In genomic region chr13:91400094-91400462, GRCh38 we compare ENCODE assay signal across 15 cellular contexts. TPM values are rescaled to one million over a fixed set of nuclear protein-coding genes. Genes with fewer than 3 reads are reported as not detected.
DNase-seq lines count a peak whose midpoint lies in the region; ATAC-seq and TF ChIP-seq lines count a peak whose summit lies in the region.
"Had no signal": no experiment of that assay in that cellular context is flagged by ENCODE, and none has a peak within 500 bp of the region (broad histone marks: within the 10 kb centered on the region; RNA-seq: fewer than 3 reads in every experiment).

No MANE protein-coding gene starts in this region.

- no peak for ATAC-seq in activated naive CD8-positive, alpha-beta T cell treated with anti-CD3 and anti-CD28 coated beads, Interleukin-2, amount 10 ng/mL, durations not matched to agents 7 days and 5 days (ENCODE audit: low read depth)
- no peak for ATAC-seq in natural killer cell treated with Interleukin-12 subunit alpha and Interleukin-12 subunit beta and Interleukin-15 and Interleukin-18, amount 100 ng/mL, for 72 hours
- no peak for ATAC-seq in GM21367 (IDR thresholded peaks at IDR 0.05; ENCODE audit: unreplicated experiment)

- H3K9me3 ChIP-seq in CD8-positive, alpha-beta memory T cell (ENCODE audit: low read length): no peaks in the 10 kb centered on the region
- H3K9me3 ChIP-seq: thoracic aorta had no signal

- DNase-seq in CD8-positive, alpha-beta memory T cell: no peak
- peak; percentile 25 for DNase-seq in GM13977 (ENCODE audit: low spot score)
- DNase-seq in activated naive CD8-positive, alpha-beta T cell treated with anti-CD3 and anti-CD28 coated beads, Interleukin-2, amount 10 ng/mL, durations not matched to agents 7 days and 5 days: no peak
- DNase-seq in natural killer cell treated with Interleukin-12 subunit alpha and Interleukin-12 subunit beta and Interleukin-15 and Interleukin-18, amount 100 ng/mL, for 72 hours (ENCODE audit: low spot score): no peak
- DNase-seq in DMS53 treated with DMSO at 0.1 percent for 48 hours (lab: John Stamatoyannopoulos, UW; ENCODE audit: unreplicated experiment): no peak
- DNase-seq in SKM-1 (lab: John Stamatoyannopoulos, UW; ENCODE audit: unreplicated experiment): no peak
- DNase-seq in GM19238 (ENCODE audit: insufficient read length, low spot score): no peak
- DNase-seq: brain microvascular endothelial cell; effector CD8-positive, alpha-beta T cell; KG1; NCI-H187 treated with DMSO at 0.1 percent for 48 hours; SHP77 treated with DMSO at 0.1 percent for 48 hours had no signal

- peaks cover 22% of the 10 kb centered on the region for H3K4me1 ChIP-seq in CD8-positive, alpha-beta memory T cell (ENCODE audit: insufficient read depth, low read length)

- POLR2A ChIA-PET in CD8-positive, alpha-beta memory T cell (lab: Charles Lee): no interaction called here
- POLR2A ChIA-PET in activated naive CD8-positive, alpha-beta T cell treated with anti-CD3 and anti-CD28 coated beads, Interleukin-2, amount 10 ng/mL, durations not matched to agents 7 days and 5 days (lab: Charles Lee): interaction anchor here (0.8 kb wide), 1 partner anchor 53 kb away, joined by 3 read pairs; the partner anchor contains the start of gene MIR17HG

- peaks cover 10 to 19% (median 13%) of the 10 kb centered on the region in 3 donors for H3K4me1 Mint-ChIP-seq in CD8-positive, alpha-beta memory T cell
- peaks cover 6% of the 10 kb centered on the region for H3K4me1 Mint-ChIP-seq in activated naive CD8-positive, alpha-beta T cell treated with anti-CD3 and anti-CD28 coated beads, Interleukin-2, amount 10 ng/mL, durations not matched to agents 7 days and 5 days
- H3K4me1 Mint-ChIP-seq in natural killer cell treated with Interleukin-12 subunit alpha and Interleukin-12 subunit beta and Interleukin-15 and Interleukin-18, amount 100 ng/mL, for 72 hours (ENCODE audit: low read depth in 2 of 2): peaks cover 6 to 10% of the 10 kb centered on the region in 2 donors

- TF ChIP-seq CTCF in GM13977 (IDR thresholded peaks at IDR 0.05; ENCODE audit: extremely low read depth, insufficient read depth, missing control alignments): no peak

- H3K4me3 ChIP-seq in CD8-positive, alpha-beta memory T cell (ENCODE audit: low read length): no peak overlapping the region

- H3K36me3 Mint-ChIP-seq in CD8-positive, alpha-beta memory T cell: no peaks in the 10 kb centered on the region
- no peaks in the 10 kb centered on the region for H3K36me3 Mint-ChIP-seq in activated naive CD8-positive, alpha-beta T cell treated with anti-CD3 and anti-CD28 coated beads, Interleukin-2, amount 10 ng/mL, durations not matched to agents 7 days and 5 days
- H3K36me3 Mint-ChIP-seq in natural killer cell treated with Interleukin-12 subunit alpha and Interleukin-12 subunit beta and Interleukin-15 and Interleukin-18, amount 100 ng/mL, for 72 hours: no peaks in the 10 kb centered on the region
- H3K36me3 Mint-ChIP-seq: CD14-positive monocyte had no signal

- H3K27ac Mint-ChIP-seq in CD8-positive, alpha-beta memory T cell: no peak overlapping the region
- no peak overlapping the region for H3K27ac Mint-ChIP-seq in activated naive CD8-positive, alpha-beta T cell treated with anti-CD3 and anti-CD28 coated beads, Interleukin-2, amount 10 ng/mL, durations not matched to agents 7 days and 5 days
- no peak overlapping the region for H3K27ac Mint-ChIP-seq in natural killer cell treated with Interleukin-12 subunit alpha and Interleukin-12 subunit beta and Interleukin-15 and Interleukin-18, amount 100 ng/mL, for 72 hours
- H3K27ac Mint-ChIP-seq: CD14-positive monocyte had no signal

- peaks cover 0 to 44% of the 10 kb centered on the region in 2 donors for H3K27me3 Mint-ChIP-seq in CD8-positive, alpha-beta memory T cell
- peaks cover 83% of the 10 kb centered on the region for H3K27me3 Mint-ChIP-seq in activated naive CD8-positive, alpha-beta T cell treated with anti-CD3 and anti-CD28 coated beads, Interleukin-2, amount 10 ng/mL, durations not matched to agents 7 days and 5 days
- H3K27me3 Mint-ChIP-seq in natural killer cell treated with Interleukin-12 subunit alpha and Interleukin-12 subunit beta and Interleukin-15 and Interleukin-18, amount 100 ng/mL, for 72 hours: peaks cover 13 to 17% of the 10 kb centered on the region in 2 donors

- no peak overlapping the region for H3K27ac ChIP-seq in CD8-positive, alpha-beta memory T cell (ENCODE audit: low read depth, low read length)
- H3K27ac ChIP-seq: brain microvascular endothelial cell, thoracic aorta had no signal

- peak overlapping the region; percentile 63 to 93 (median 74) for H3K4me3 Mint-ChIP-seq in CD8-positive, alpha-beta memory T cell
- H3K4me3 Mint-ChIP-seq in activated naive CD8-positive, alpha-beta T cell treated with anti-CD3 and anti-CD28 coated beads, Interleukin-2, amount 10 ng/mL, durations not matched to agents 7 days and 5 days: peak overlapping the region; percentile 51
- peak overlapping the region; percentile 40 for H3K4me3 Mint-ChIP-seq in natural killer cell treated with Interleukin-12 subunit alpha and Interleukin-12 subunit beta and Interleukin-15 and Interleukin-18, amount 100 ng/mL, for 72 hours

- CTCF ChIA-PET in CD8-positive, alpha-beta memory T cell (lab: Charles Lee): no interaction called here

- no peaks in the 10 kb centered on the region for H3K9me3 Mint-ChIP-seq in CD8-positive, alpha-beta memory T cell
- no peaks in the 10 kb centered on the region for H3K9me3 Mint-ChIP-seq in activated naive CD8-positive, alpha-beta T cell treated with anti-CD3 and anti-CD28 coated beads, Interleukin-2, amount 10 ng/mL, durations not matched to agents 7 days and 5 days
- H3K9me3 Mint-ChIP-seq in natural killer cell treated with Interleukin-12 subunit alpha and Interleukin-12 subunit beta and Interleukin-15 and Interleukin-18, amount 100 ng/mL, for 72 hours: no peaks in the 10 kb centered on the region

- in situ Hi-C loops in GM13977 (cut with MboI; ENCODE audit: low pct_unique_long_range_greater_than_20kb, low sequenced_read_pairs, unreplicated experiment): loop anchor here (25.0 kb wide), 1 partner anchor 263 kb away; no protein-coding TSS in a partner anchor

- H3K36me3 ChIP-seq in CD8-positive, alpha-beta memory T cell (ENCODE audit: insufficient read depth, low read length): no peaks in the 10 kb centered on the region
- H3K36me3 ChIP-seq: brain microvascular endothelial cell, thoracic aorta had no signal

- H3K27me3 ChIP-seq in CD8-positive, alpha-beta memory T cell (ENCODE audit: insufficient read depth, low read length, poor library complexity, severe bottlenecking): peaks cover 18% of the 10 kb centered on the region

RNA-seq across cellular contexts. Expression of gene GPC5, which starts 1.7 kb away (rescaled TPM):
- under 1 TPM; 0.13 to 0.39 TPM for total RNA-seq in CD8-positive, alpha-beta memory T cell
- 0.08 TPM for polyA plus RNA-seq in CD8-positive, alpha-beta memory T cell
- under 1 TPM in 1 of 2 experiments, not detected in 1; 0.14 TPM for total RNA-seq in activated naive CD8-positive, alpha-beta T cell treated with anti-CD3 and anti-CD28 coated beads, Interleukin-2, amount 10 ng/mL, durations not matched to agents 7 days and 5 days
- total RNA-seq in natural killer cell treated with Interleukin-12 subunit alpha and Interleukin-12 subunit beta and Interleukin-15 and Interleukin-18, amount 100 ng/mL, for 72 hours: 1 to 10 TPM in 1 of 2 donors, under 1 TPM in 1; 0.55 to 1.0 TPM
- polyA plus RNA-seq: CD14-positive monocyte had no signal

RNA-seq across cellular contexts. Expression of gene MIR17HG, which starts 52.6 kb away (rescaled TPM):
- 10 to 100 TPM; 21.0 to 21.5 TPM for total RNA-seq in CD8-positive, alpha-beta memory T cell
- polyA plus RNA-seq in CD8-positive, alpha-beta memory T cell: 0.26 TPM
- total RNA-seq in activated naive CD8-positive, alpha-beta T cell treated with anti-CD3 and anti-CD28 coated beads, Interleukin-2, amount 10 ng/mL, durations not matched to agents 7 days and 5 days: 10 to 100 TPM; 10.1 to 11.9 TPM
- 10 to 100 TPM; 15.9 to 39.8 TPM for total RNA-seq in natural killer cell treated with Interleukin-12 subunit alpha and Interleukin-12 subunit beta and Interleukin-15 and Interleukin-18, amount 100 ng/mL, for 72 hours
